11 cellular contexts compared by ENCODE assay signal in genomic region chr22:30212996-30213441, GRCh38. TPM values are rescaled to one million over a fixed set of nuclear protein-coding genes. Genes with fewer than 3 reads are reported as not detected.
DNase-seq lines count a peak whose midpoint lies in the region; ATAC-seq lines count a peak whose summit lies in the region.
"Had no signal": no experiment of that assay in that cellular context is flagged by ENCODE, and none has a peak within 500 bp of the region (broad histone marks: within the 10 kb centered on the region; RNA-seq: fewer than 3 reads in every experiment).

No MANE protein-coding gene starts in this region.

- H3K9me3 Mint-ChIP-seq in activated CD8-positive, alpha-beta memory T cell treated with anti-CD3 and anti-CD28 coated beads, Interleukin-2, amount 10 ng/mL, durations not matched to agents 7 days and 5 days (ENCODE audit: low read depth) = no peaks in the 10 kb centered on the region

- peak; percentile 7 for ATAC-seq in activated CD8-positive, alpha-beta memory T cell treated with anti-CD3 and anti-CD28 coated beads, Interleukin-2, amount 10 ng/mL, durations not matched to agents 7 days and 5 days
- no peak for ATAC-seq in T-helper 17 cell

- CTCF ChIA-PET in activated CD8-positive, alpha-beta memory T cell treated with anti-CD3 and anti-CD28 coated beads, Interleukin-2, amount 10 ng/mL, durations not matched to agents 7 days and 5 days (lab: Charles Lee) = interaction anchor here (1.9 kb wide), 1 partner anchor 50 kb away, joined by 6 read pairs; no protein-coding TSS in a partner anchor

- H3K27me3 Mint-ChIP-seq in activated CD8-positive, alpha-beta memory T cell treated with anti-CD3 and anti-CD28 coated beads, Interleukin-2, amount 10 ng/mL, durations not matched to agents 7 days and 5 days = no peaks in the 10 kb centered on the region
- no peaks in the 10 kb centered on the region for H3K27me3 Mint-ChIP-seq in T-helper 17 cell

- peak overlapping the region; percentile 77 for H3K27ac Mint-ChIP-seq in activated CD8-positive, alpha-beta memory T cell treated with anti-CD3 and anti-CD28 coated beads, Interleukin-2, amount 10 ng/mL, durations not matched to agents 7 days and 5 days
- peak overlapping the region; percentile 60 for H3K27ac Mint-ChIP-seq in T-helper 17 cell

- H3K36me3 Mint-ChIP-seq in activated CD8-positive, alpha-beta memory T cell treated with anti-CD3 and anti-CD28 coated beads, Interleukin-2, amount 10 ng/mL, durations not matched to agents 7 days and 5 days = no peaks in the 10 kb centered on the region
- no peaks in the 10 kb centered on the region for H3K36me3 Mint-ChIP-seq in T-helper 17 cell (ENCODE audit: low read depth)

- H3K4me3 Mint-ChIP-seq in activated CD8-positive, alpha-beta memory T cell treated with anti-CD3 and anti-CD28 coated beads, Interleukin-2, amount 10 ng/mL, durations not matched to agents 7 days and 5 days = no peak overlapping the region
- no peak overlapping the region for H3K4me3 Mint-ChIP-seq in T-helper 17 cell

- no peaks in the 10 kb centered on the region for H3K9me3 ChIP-seq in T-helper 17 cell (ENCODE audit: control insufficient read depth, low read length, poor library complexity, severe bottlenecking)
- H3K9me3 ChIP-seq: HAP-1 had no signal

- peaks cover 57% of the 10 kb centered on the region for H3K4me1 Mint-ChIP-seq in activated CD8-positive, alpha-beta memory T cell treated with anti-CD3 and anti-CD28 coated beads, Interleukin-2, amount 10 ng/mL, durations not matched to agents 7 days and 5 days
- H3K4me1 Mint-ChIP-seq in T-helper 17 cell = peaks cover 23% of the 10 kb centered on the region

- DNase-seq in activated CD8-positive, alpha-beta memory T cell treated with anti-CD3 and anti-CD28 coated beads, Interleukin-2, amount 10 ng/mL, durations not matched to agents 7 days and 5 days = no peak
- no peak for DNase-seq in activated CD8-positive, alpha-beta memory T cell treated with anti-CD3 and anti-CD28 coated beads for 24 hours
- DNase-seq in T-helper 17 cell = no peak
- peak; percentile 45 for DNase-seq in glomerular visceral epithelial cell (ENCODE audit: extremely low spot score)
- DNase-seq in stromal cell of bone marrow (ENCODE audit: low read depth) = peak; percentile 63
- no peak for DNase-seq in NCI-H1105 (lab: John Stamatoyannopoulos, UW)
- DNase-seq in NCI-H1092 (lab: John Stamatoyannopoulos, UW) = no peak
- DNase-seq in NCI-H146 (lab: John Stamatoyannopoulos, UW) = no peak

RNA-seq across cellular contexts. Expression of gene LIF, which starts 33.5 kb away (rescaled TPM):
- 100 to 1,000 TPM; 107 to 304 TPM for total RNA-seq in activated CD8-positive, alpha-beta memory T cell treated with anti-CD3 and anti-CD28 coated beads, Interleukin-2, amount 10 ng/mL, durations not matched to agents 7 days and 5 days
- 1 to 10 TPM; 1.8 to 5.3 TPM for total RNA-seq in T-helper 17 cell

RNA-seq across cellular contexts. Expression of gene OSM, which starts 53.6 kb away (rescaled TPM):
- 100 to 1,000 TPM; 122 to 141 TPM for total RNA-seq in activated CD8-positive, alpha-beta memory T cell treated with anti-CD3 and anti-CD28 coated beads, Interleukin-2, amount 10 ng/mL, durations not matched to agents 7 days and 5 days
- total RNA-seq in T-helper 17 cell = 10 to 100 TPM; 29.1 to 35.2 TPM
- total RNA-seq: HT1080, pulmonary artery endothelial cell had no signal

Comparison
In these comparisons a context has a peak if more than half of its experiments do, and no peak if none do; other contexts are left out.
1. DNase-seq: peak in glomerular visceral epithelial cell (single experiment) and stromal cell of bone marrow (single experiment); none in activated CD8-positive, alpha-beta memory T cell treated with anti-CD3 and anti-CD28 coated beads, Interleukin-2, amount 10 ng/mL, durations not matched to agents 7 days and 5 days (single experiment), activated CD8-positive, alpha-beta memory T cell treated with anti-CD3 and anti-CD28 coated beads for 24 hours (single experiment), T-helper 17 cell (0 of 3), NCI-H1105 (single experiment), NCI-H1092 (single experiment) and NCI-H146 (single experiment).
2. RNA of gene LIF, which starts 33.5 kb away (total RNA-seq): 107 to 304 TPM in activated CD8-positive, alpha-beta memory T cell treated with anti-CD3 and anti-CD28 coated beads, Interleukin-2, amount 10 ng/mL, durations not matched to agents 7 days and 5 days; 1.8 to 5.3 TPM in T-helper 17 cell; every median in the first group is over 10 times any median in the second.